12 cellular contexts compared by ENCODE assay signal in genomic region chr6:131696956-131697355, GRCh38. TPM values are rescaled to one million over a fixed set of nuclear protein-coding genes. Genes with fewer than 3 reads are reported as not detected.
"Had no signal": no experiment of that assay in that cellular context is flagged by ENCODE, and none has a peak within 500 bp of the region (broad histone marks: within the 10 kb centered on the region; RNA-seq: fewer than 3 reads in every experiment).

No MANE protein-coding gene starts in this region.

- H3K27ac ChIP-seq: GM23248 had no signal

- DNase-seq: GM23248, GOT3, H7, H9, HCEC 1CT, HFFc6 had no signal

- H3K4me3 ChIP-seq: GM23248, GM23338, HAP-1 had no signal

- H3K9me3 ChIP-seq: HAP-1 had no signal

- ATAC-seq: GM23338, HCT116 had no signal

- H3K4me2 ChIP-seq: GM23338 had no signal

- H2AFZ ChIP-seq: GM23248, GM23338 had no signal

- H3K4me1 ChIP-seq: HAP-1 had no signal

- FAIRE-seq: H1, H54 had no signal

- H3K36me3 ChIP-seq: HAP-1 had no signal

- H3K9ac ChIP-seq: GM23248 had no signal

RNA-seq across cellular contexts. Expression of gene OR2A4, which starts 4.2 kb away (rescaled TPM):
- total RNA-seq: GM23248, GM23338, H1, H4, H7, H9, HFFc6 had no signal
- polyA plus RNA-seq: GM23248, GM23338 had no signal

RNA-seq across cellular contexts. Expression of gene CTAGE9, which starts 13.9 kb away (rescaled TPM):
- total RNA-seq: GM23248, H1, H4, H7, H9, HFFc6 had no signal
- polyA plus RNA-seq: GM23248, H1 had no signal

RNA-seq across cellular contexts. Expression of gene ENPP3, which starts 59.9 kb away (rescaled TPM):
- total RNA-seq: GM23248, GM23338, H1, H4, H7 had no signal
- polyA plus RNA-seq: GM23248, GM23338 had no signal
